ENCODE assay signal across 8 cellular contexts in the genomic region with DNA sequence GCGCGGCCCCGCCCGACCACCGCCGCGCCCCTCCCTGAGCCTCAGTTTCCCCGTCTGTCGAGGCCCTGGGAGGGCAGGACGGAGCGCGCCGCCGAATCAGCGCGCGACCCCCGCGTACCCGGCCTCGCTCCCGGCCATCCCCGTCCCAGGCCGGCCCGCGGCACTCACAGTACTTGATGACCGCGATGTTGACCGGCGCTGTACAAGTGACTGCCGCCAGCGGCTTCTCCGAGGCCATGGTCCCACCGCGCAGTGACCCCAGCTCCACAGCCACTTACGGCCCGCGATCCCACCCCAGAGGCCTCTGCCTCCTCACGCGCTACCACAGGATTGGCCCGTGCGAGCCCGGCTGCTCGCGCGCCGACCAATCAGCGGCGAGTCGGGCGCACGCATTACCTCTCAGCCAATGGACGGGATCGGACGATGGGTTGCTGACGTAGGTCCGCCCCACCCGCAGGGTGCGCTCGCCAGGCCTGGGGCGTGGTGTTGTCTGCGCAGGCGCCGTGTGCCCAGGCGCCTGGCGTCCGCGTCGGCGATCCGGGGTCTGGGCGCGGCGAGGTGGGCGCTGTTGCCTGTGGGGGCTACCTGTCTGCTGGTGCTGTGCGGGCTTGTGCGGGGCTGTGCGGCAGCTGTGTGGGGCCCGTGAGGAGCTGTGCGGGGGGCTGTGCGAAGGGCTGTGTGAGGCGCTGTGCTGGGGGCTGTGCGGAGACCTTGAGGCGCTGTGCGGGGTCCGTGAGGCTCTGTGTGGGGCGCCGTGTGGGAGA. TPM values are rescaled to one million over a fixed set of nuclear protein-coding genes. Genes with fewer than 3 reads are reported as not detected.
DNase-seq lines count a peak whose midpoint lies in the region; ATAC-seq and TF ChIP-seq lines count a peak whose summit lies in the region.

MVD (minus strand) TSS at position 249 of the 764 bp plus-strand sequence; CDS start at position 238, 11 bp downstream.

- peak within 1 kb of the TSS; percentile 86 for H3K4me3 ChIP-seq in GM08714 (ENCODE audit: low read length)
- H3K4me3 ChIP-seq in testis: peak within 1 kb of the TSS; percentile 90 to 94

- H3K27ac Mint-ChIP-seq in activated naive CD4-positive, alpha-beta T cell treated with anti-CD3 and anti-CD28 coated beads, Interleukin-2, amount 50 U/mL, for 72 hours: peak within 1 kb of the TSS; percentile 90 to 92

- WGBS in testis, 2 donors: 1 to 7% methylated on average over 3 to 82 of the region's 88 CpGs

- H3K4me1 ChIP-seq in testis: peaks cover 8% of the 10 kb centered on the region

- H3K27me3 ChIP-seq in testis: no peaks in the 10 kb centered on the region

- intact Hi-C loops in testis (cut with DNase I; ENCODE audit: low total_unique reads): no loop called here

- TF ChIP-seq POLR2A in testis (IDR thresholded peaks at IDR 0.05): peak; percentile 81

- DNase-seq in NCI-H1048 (lab: John Stamatoyannopoulos, UW): peak; percentile 84
- DNase-seq in SKM-1 (lab: John Stamatoyannopoulos, UW; ENCODE audit: unreplicated experiment): peak; percentile 92
- DNase-seq in activated naive CD4-positive, alpha-beta T cell treated with anti-CD3 and anti-CD28 coated beads, Interleukin-2, amount 50 U/mL, for 72 hours (ENCODE audit: low spot score in 2 of 2): peak; percentile 95 to 99
- DNase-seq in glomerular endothelial cell (ENCODE audit: extremely low read depth, low read depth, low spot score): peak; percentile 77
- peak; percentile 77 for DNase-seq in omental fat pad (ENCODE audit: low spot score)
- DNase-seq in testis: peak; percentile 98

- peaks cover 0 to 5% of the 10 kb centered on the region in 2 donors for H3K36me3 Mint-ChIP-seq in activated naive CD4-positive, alpha-beta T cell treated with anti-CD3 and anti-CD28 coated beads, Interleukin-2, amount 50 U/mL, for 72 hours

- peak within 1 kb of the TSS; percentile 78 to 87 for H3K27ac ChIP-seq in testis

- H3K9me3 Mint-ChIP-seq in activated naive CD4-positive, alpha-beta T cell treated with anti-CD3 and anti-CD28 coated beads, Interleukin-2, amount 50 U/mL, for 72 hours: no peaks in the 10 kb centered on the region

- no peaks in the 10 kb centered on the region for H3K9me3 ChIP-seq in testis

- peak; percentile 90 for ATAC-seq in HG02571 (IDR thresholded peaks at IDR 0.05; ENCODE audit: unreplicated experiment)
- peak; percentile 99 for ATAC-seq in activated naive CD4-positive, alpha-beta T cell treated with anti-CD3 and anti-CD28 coated beads, Interleukin-2, amount 50 U/mL, for 72 hours
- peak; percentile 99 for ATAC-seq in omental fat pad (ENCODE audit: low FRiP score)

- TF ChIP-seq CTCF in omental fat pad (IDR thresholded peaks at IDR 0.05): no peak
- TF ChIP-seq CTCF in testis (IDR thresholded peaks at IDR 0.05): no peak

- H3K36me3 ChIP-seq in testis (ENCODE audit: low read depth, missing control alignments): no peaks in the 10 kb centered on the region

RNA-seq across cellular contexts. Expression of gene MVD, which starts in this region (rescaled TPM):
- total RNA-seq in activated naive CD4-positive, alpha-beta T cell treated with anti-CD3 and anti-CD28 coated beads, Interleukin-2, amount 50 U/mL, for 72 hours: 10 to 100 TPM; 91.6 to 96.1 TPM
- total RNA-seq in glomerular endothelial cell: 61.1 and 83.8 TPM in 2 replicates
- 10 to 100 TPM; 10.9 to 27.5 (median 16.3) TPM for total RNA-seq in omental fat pad
- total RNA-seq in testis: 10 to 100 TPM; 46.6 to 56.1 TPM
- 100 TPM for polyA plus RNA-seq in testis (ENCODE audit: insufficient read depth, low read depth, low replicate concordance)

Comparison
In these comparisons a context has a peak if more than half of its experiments do, and no peak if none do; other contexts are left out.
1. Peak in every context shown above with its lines: DNase-seq, ATAC-seq, H3K4me3 ChIP-seq and H3K27ac ChIP-seq.